Comparison of ENCODE assay signal across 21 cellular contexts in the genomic region with DNA sequence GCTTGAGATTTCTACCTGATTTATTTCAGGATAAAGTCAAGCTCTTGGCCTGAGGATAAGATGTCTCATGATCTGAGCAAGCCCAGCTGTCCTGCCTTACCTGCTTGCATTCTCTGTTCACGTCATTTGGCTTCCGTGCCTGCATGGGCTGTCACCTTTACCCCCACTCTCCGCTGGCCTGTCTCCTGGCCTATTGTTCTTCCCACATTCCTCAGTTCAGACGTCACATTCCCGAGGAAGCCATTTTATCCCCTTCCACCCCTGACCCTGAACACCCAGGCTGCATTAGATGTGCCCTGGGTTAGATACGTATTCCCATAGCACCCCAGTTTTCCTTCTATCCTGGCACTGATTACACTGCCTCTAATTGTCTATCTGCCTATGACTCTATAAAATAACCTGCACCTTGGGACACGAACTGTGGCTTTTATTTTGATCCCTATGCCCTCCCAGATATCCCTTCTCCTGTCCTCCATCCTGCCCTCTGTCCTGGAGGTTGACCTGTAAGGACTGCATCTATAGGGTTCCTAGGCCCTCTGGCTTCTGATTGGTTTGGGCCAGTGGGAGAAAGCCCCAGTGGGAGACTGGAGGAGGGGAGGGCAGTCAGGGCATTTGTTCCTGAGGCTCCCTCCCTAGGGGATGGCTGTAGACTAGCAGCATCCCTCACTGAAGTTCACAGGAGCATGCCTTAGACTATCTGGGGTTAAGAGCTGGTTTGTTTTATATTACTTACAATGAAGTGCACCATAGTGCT. TPM values are rescaled to one million over a fixed set of nuclear protein-coding genes. Genes with fewer than 3 reads are reported as not detected.
DNase-seq lines count a peak whose midpoint lies in the region; ATAC-seq, FAIRE-seq and TF ChIP-seq lines count a peak whose summit lies in the region.
"Had no signal": no experiment of that assay in that cellular context is flagged by ENCODE, and none has a peak within 500 bp of the region (broad histone marks: within the 10 kb centered on the region; RNA-seq: fewer than 3 reads in every experiment).

No MANE protein-coding gene starts in this region.

- POLR2A ChIA-PET in A549 (lab: Yijun Ruan, JAX) (interaction anchor here (1.1 kb wide), 1 partner anchor 19 kb away, joined by 7 read pairs; no protein-coding TSS in a partner anchor), PC-3 (lab: Charles Lee; ENCODE audit: unreplicated experiment) (interaction anchor here (0.6 kb wide), 1 partner anchor 649 kb away, joined by 4 read pairs; no protein-coding TSS in a partner anchor)

- H3K18ac ChIP-seq in mesendoderm (ENCODE audit: low read length) = peak overlapping the region; percentile 60

- H3K27me3 ChIP-seq in PC-3 (ENCODE audit: low read length) = no peaks in the 10 kb centered on the region
- H3K27me3 ChIP-seq in mesendoderm (ENCODE audit: insufficient read depth, low read length, poor library complexity) = no peaks in the 10 kb centered on the region
- H3K27me3 ChIP-seq: cardiac muscle cell, foreskin keratinocyte, transverse colon had no signal

- peak overlapping the region; percentile 88 for H3K4ac ChIP-seq in mesendoderm (ENCODE audit: low read depth, low read length)

- H3K79me2 ChIP-seq in PC-3 (ENCODE audit: low read length) (no peaks in the 10 kb centered on the region), mesendoderm (ENCODE audit: control insufficient read depth, insufficient read depth, low read length) (no peaks in the 10 kb centered on the region)

- H3K9me3 ChIP-seq in A549 (no peaks in the 10 kb centered on the region), PC-3 (ENCODE audit: low read length) (no peaks in the 10 kb centered on the region)
- H3K9me3 ChIP-seq: transverse colon had no signal

- H4K20me1 ChIP-seq in PC-3 (ENCODE audit: low read length) = no peaks in the 10 kb centered on the region

- no peak overlapping the region for H2BK15ac ChIP-seq in mesendoderm (replicated peaks; ENCODE audit: low read depth)

- peak overlapping the region; percentile 4 for H2BK5ac ChIP-seq in mesendoderm (ENCODE audit: low read length)

- no peak overlapping the region for H4K8ac ChIP-seq in mesendoderm (ENCODE audit: low read depth, low read length)

- H3K9ac ChIP-seq in PC-3 (ENCODE audit: low read length) = peak overlapping the region; percentile 21; the same call in 1 of the 2 replicates
- no peak overlapping the region for H3K9ac ChIP-seq in mesendoderm (ENCODE audit: low read length)

- H3K79me1 ChIP-seq in mesendoderm (ENCODE audit: low read length) = no peaks in the 10 kb centered on the region

- H3K56ac ChIP-seq in mesendoderm (ENCODE audit: low read length) = peak overlapping the region; percentile 47

- no peak overlapping the region for H2AK5ac ChIP-seq in mesendoderm (ENCODE audit: low read length)

- ATAC-seq in A549 (peak; percentile 22 to 69; a peak in 3 of 6 replicates), PC-3 (no peak), esophagus mucosa (peak; percentile 40), GM19467 (IDR thresholded peaks at IDR 0.05; ENCODE audit: unreplicated experiment) (no peak)
- ATAC-seq: foreskin keratinocyte; stimulated activated effector memory CD8-positive, alpha-beta T cell treated with anti-CD3 and anti-CD28 coated beads, Interleukin-12 subunit alpha, Interleukin-12 subunit beta, amount 100 ng/mL, for 72 hours had no signal

- H3K36me3 ChIP-seq in PC-3 (ENCODE audit: low read depth, low read length) (no peaks in the 10 kb centered on the region), mesendoderm (ENCODE audit: control insufficient read depth, insufficient read depth, low read length) (no peaks in the 10 kb centered on the region)
- H3K36me3 ChIP-seq: cardiac muscle cell, transverse colon had no signal

- 53% methylated on average over 7 of the region's 7 CpGs for WGBS in A549 (ENCODE audit: missing lambda C conversion rate)
- no CpG with 5 or more reads among the region's 7 CpGs for WGBS in mesendoderm (ENCODE audit: extremely low coverage, insufficient coverage, low lambda C conversion rate)

- H3K23ac ChIP-seq in mesendoderm (ENCODE audit: low read length) = no peak overlapping the region

- FAIRE-seq in A549 (lab: Jason Lieb, UNC) = no peak
- FAIRE-seq: A204.1, keratinocyte had no signal

- peak in 1 of 2 experiments; percentile 25 for DNase-seq in A549 (ENCODE audit: low read depth in 1 of 2, low spot score in 1 of 2)
- DNase-seq in PC-3 = peak; percentile 62
- DNase-seq in mesendoderm = peak; percentile 98
- no peak for DNase-seq in GDM1 (lab: John Stamatoyannopoulos, UW)
- no peak for DNase-seq in NOMO-1 treated with dmso at 0.1 percent for 144 hours (lab: John Stamatoyannopoulos, UW; ENCODE audit: unreplicated experiment)
- DNase-seq in NCI-H2081 treated with DMSO at 0.1 percent for 48 hours (lab: John Stamatoyannopoulos, UW) = no peak
- DNase-seq: activated CD4-positive, alpha-beta memory T cell treated with anti-CD3 and anti-CD28 coated beads for 36 hours; activated naive CD8-positive, alpha-beta T cell treated with anti-CD3 and anti-CD28 coated beads, Interleukin-2, amount 10 ng/mL, durations not matched to agents 7 days and 5 days; effector memory CD4-positive, alpha-beta T cell; NCI-H1092; NCI-H526 treated with DMSO at 0.1 percent for 48 hours; transverse colon had no signal

- no peak for TF ChIP-seq EP300 in A549 (IDR thresholded peaks at IDR 0.05)

- peak overlapping the region; percentile 68 for H2AFZ ChIP-seq in PC-3 (ENCODE audit: low read length)

- H3K4me1 ChIP-seq in A549 = no peaks in the 10 kb centered on the region
- H3K4me1 ChIP-seq in PC-3 (ENCODE audit: insufficient read depth, low read length) = peaks cover 12% of the 10 kb centered on the region
- peaks cover 3% of the 10 kb centered on the region for H3K4me1 ChIP-seq in mesendoderm (ENCODE audit: control insufficient read depth, low read depth, low read length)
- H3K4me1 ChIP-seq: transverse colon had no signal

- TF ChIP-seq POLR2A in A549 (IDR thresholded peaks at IDR 0.05; ENCODE audit: low read length) = no peak

- H3K4me3 ChIP-seq in A549 (no peak overlapping the region), PC-3 (ENCODE audit: low read length) (no peak overlapping the region), mesendoderm (ENCODE audit: low read length) (no peak overlapping the region)
- H3K4me3 ChIP-seq: cardiac muscle cell, transverse colon had no signal

- TF ChIP-seq RAD21 in A549 (conservative IDR thresholded peaks at IDR 0.05 in 1 of 2, IDR thresholded peaks at IDR 0.05 in 1 of 2) = no peak

- peak overlapping the region; percentile 14 for H4K5ac ChIP-seq in mesendoderm (ENCODE audit: low read length)

- TF ChIP-seq CTCF in A549 (IDR thresholded peaks at IDR 0.05) = no peak
- TF ChIP-seq CTCF in PC-3 (conservative IDR thresholded peaks at IDR 0.05; ENCODE audit: low read depth, low read length) = no peak

- H3K4me2 ChIP-seq in A549 (no peak overlapping the region), PC-3 (ENCODE audit: low read length) (0 out of 2 replicates have a peak overlapping the region, but pooled peaks have one; percentile 10), mesendoderm (ENCODE audit: low read length) (no peak overlapping the region)

- intact Hi-C loops in PC-3 (cut with micrococcal nuclease) = no loop called here

- H3K27ac ChIP-seq in A549 (no peak overlapping the region), PC-3 (ENCODE audit: low read length) (peak overlapping the region; percentile 47), mesendoderm (ENCODE audit: low read depth, low read length) (no peak overlapping the region)
- H3K27ac ChIP-seq: cardiac muscle cell, foreskin keratinocyte, RWPE1, transverse colon, VCaP had no signal

- peak overlapping the region; percentile 4 for H2BK120ac ChIP-seq in mesendoderm (ENCODE audit: low read depth, low read length)

- H3K9me2 ChIP-seq in PC-3 (replicated peaks; ENCODE audit: low read length) = no peaks in the 10 kb centered on the region

- no peaks in the 10 kb centered on the region for H3F3A ChIP-seq in PC-3 (ENCODE audit: low read length, unreplicated experiment)

- CTCF ChIA-PET in A549 (lab: Yijun Ruan, JAX) = interaction anchor here (0.7 to 6.4 kb wide), 6 partner anchors 8 to 315 kb away, joined by 3 to 47 read pairs (median 4); no protein-coding TSS in a partner anchor
- CTCF ChIA-PET in PC-3 (lab: Charles Lee) = no interaction called here

- BruUV-seq in PC-3 (replicated peaks; lab: Mats Ljungman, UMichigan) = no TSS peak

TF ChIP-seq in A549, 52 proteins besides CTCF, POLR2A, EP300 and RAD21:
- no peak for TF ChIP-seq NPAS2 (CRISPR knock-in tag; IDR thresholded peaks at IDR 0.05; ENCODE audit: borderline replicate concordance)
- TF ChIP-seq MAZ (IDR thresholded peaks at IDR 0.05; ENCODE audit: borderline replicate concordance, low read depth, low read length) = no peak

RNA-seq across cellular contexts. Expression of a gene that starts 19.2 kb away (rescaled TPM):
- 41.2 and 50.6 TPM in 2 replicates for polyA plus RNA-seq in A549 (2011; rRNA removed)
- polyA plus RNA-seq in A549 (2012; cell fraction: cytosol; rRNA removed) = 15.2 and 18.2 TPM in 2 replicates
- 11.9 and 16.6 TPM in 2 replicates for polyA plus RNA-seq in A549 (2012; cell fraction: nucleus; rRNA removed)
- polyA plus RNA-seq in A549 (2017; fragmentation: RNase III; extraction: RNeasy Plus Mini Kit Qiagen cat#74134 plus additional on column Dnase treatment) = 36.0 to 40.1 TPM (median 36.5 TPM) in 3 replicates
- polyA minus RNA-seq in A549 (2011; rRNA and poly(A)+ RNA removed) = 8.3 and 14.3 TPM in 2 replicates
- 18.5 and 20.3 TPM in 2 replicates for total RNA-seq in PC-3 (2014; rRNA removed)
- total RNA-seq in esophagus mucosa = 20.9 TPM
- 15.2 TPM for polyA plus RNA-seq in mesendoderm (2013, experiment 1 of 2)
- 14.8 TPM for polyA plus RNA-seq in mesendoderm (2013, experiment 2 of 2)

Comparison
In these comparisons a context has a peak if more than half of its experiments do, and no peak if none do; other contexts are left out.
1. ATAC-seq: peak in A549 (2 of 2) and esophagus mucosa (single experiment); none in PC-3 (single experiment) and GM19467 (single experiment).
2. DNase-seq: peak in PC-3 (single experiment) and mesendoderm (single experiment); none in GDM1 (single experiment), NOMO-1 treated with dmso at 0.1 percent for 144 hours (single experiment) and NCI-H2081 treated with DMSO at 0.1 percent for 48 hours (single experiment).